8 cellular contexts compared by ENCODE assay signal in genomic region chr14:22319526-22320352, GRCh38.
DNase-seq lines count a peak whose midpoint lies in the region; ATAC-seq, FAIRE-seq and TF ChIP-seq lines count a peak whose summit lies in the region.

No MANE protein-coding gene starts in this region.

- H3K4me3 Mint-ChIP-seq in T-cell = peak overlapping the region; percentile 67 to 68 (median 68)
- no peak overlapping the region for H3K4me3 Mint-ChIP-seq in endothelial cell (ENCODE audit: unreplicated experiment)
- H3K4me3 Mint-ChIP-seq in mesothelial cell of epicardium = no peak overlapping the region

- H3K27me3 Mint-ChIP-seq in T-cell = no peaks in the 10 kb centered on the region
- no peaks in the 10 kb centered on the region for H3K27me3 Mint-ChIP-seq in endothelial cell (ENCODE audit: unreplicated experiment)
- peaks cover 5% of the 10 kb centered on the region for H3K27me3 Mint-ChIP-seq in mesothelial cell of epicardium (ENCODE audit: low read depth)

- H3K4me3 ChIP-seq in LNCaP clone FGC (ENCODE audit: low read depth, low read length) = no peak overlapping the region

- DNase-seq in ACHN = peak; percentile 57
- DNase-seq in LNCaP clone FGC (ENCODE audit: low read depth) = no peak
- peak in 14 of 34 experiments; percentile 0 to 25 (median 10) for DNase-seq in T-cell
- peak; percentile 55 for DNase-seq in endothelial cell (ENCODE audit: low spot score)
- no peak for DNase-seq in mesothelial cell of epicardium (ENCODE audit: low spot score in 2 of 2, unreplicated experiment in 2 of 2)
- DNase-seq in retina = no peak
- DNase-seq in HCEC 1CT = no peak

- H3K36me3 Mint-ChIP-seq in T-cell (no peaks in the 10 kb centered on the region), endothelial cell (ENCODE audit: low read depth, unreplicated experiment) (no peaks in the 10 kb centered on the region), mesothelial cell of epicardium (no peaks in the 10 kb centered on the region)

- ATAC-seq in T-cell (replicated peaks in 1 of 4) = peak in 2 of 4 experiments; percentile 45 to 52

- in situ Hi-C loops in ACHN (cut with HindIII; ENCODE audit: low pct_ligation_motif_present, low pct_unique_long_range_greater_than_20kb, low sequenced_read_pairs) = no loop called here

- peak overlapping the region; percentile 68 to 74 for H3K27ac Mint-ChIP-seq in T-cell
- H3K27ac Mint-ChIP-seq in endothelial cell (ENCODE audit: unreplicated experiment) = no peak overlapping the region
- H3K27ac Mint-ChIP-seq in mesothelial cell of epicardium = no peak overlapping the region

- POLR2A ChIA-PET in T-cell (lab: Charles Lee) = no interaction called here

- peak; percentile 23 for FAIRE-seq in G401.6 (lab: Jason Lieb, UNC)

- TF ChIP-seq CTCF in LNCaP clone FGC (IDR thresholded peaks at IDR 0.05; ENCODE audit: control insufficient read depth, extremely low read depth, insufficient read depth) (peak; percentile 83), endothelial cell (IDR thresholded peaks at IDR 0.05; ENCODE audit: unreplicated experiment) (peak; percentile 69), mesothelial cell of epicardium (IDR thresholded peaks at IDR 0.05; ENCODE audit: unreplicated experiment) (peak; percentile 65)

- H3K9me3 Mint-ChIP-seq in T-cell = no peaks in the 10 kb centered on the region
- H3K9me3 Mint-ChIP-seq in endothelial cell (ENCODE audit: unreplicated experiment) = no peaks in the 10 kb centered on the region
- H3K9me3 Mint-ChIP-seq in mesothelial cell of epicardium = no peaks in the 10 kb centered on the region

- CTCF ChIA-PET in T-cell (lab: Charles Lee) = interaction anchor here in 1 of 2 donors (0.9 to 1.5 kb wide), 3 partner anchors 40 to 251 kb away, joined by 3 to 7 read pairs (median 3); no protein-coding TSS in a partner anchor

- H3K4me1 Mint-ChIP-seq in T-cell = no peaks in the 10 kb centered on the region
- no peaks in the 10 kb centered on the region for H3K4me1 Mint-ChIP-seq in endothelial cell (ENCODE audit: unreplicated experiment)
- peaks cover 2% of the 10 kb centered on the region for H3K4me1 Mint-ChIP-seq in mesothelial cell of epicardium

Comparison
In these comparisons a context has a peak if more than half of its experiments do, and no peak if none do; other contexts are left out.
1. DNase-seq: peak in ACHN (single experiment) and endothelial cell (single experiment); none in LNCaP clone FGC (single experiment), mesothelial cell of epicardium (0 of 2), retina (single experiment) and HCEC 1CT (single experiment).
2. H3K27ac Mint-ChIP-seq: peak in T-cell (2 of 2); none in endothelial cell (single experiment) and mesothelial cell of epicardium (single experiment).
3. H3K4me3 Mint-ChIP-seq: peak in T-cell (3 of 3); none in endothelial cell (single experiment) and mesothelial cell of epicardium (single experiment).
4. Peak in every context shown above with its lines, with median percentiles within 50 percentile points of each other: CTCF ChIP-seq.